ENCODE assay signal across 10 cellular contexts in genomic region chr11:82939456-82939855, GRCh38.
"Had no signal": no experiment of that assay in that cellular context is flagged by ENCODE, and none has a peak within 500 bp of the region (broad histone marks: within the 10 kb centered on the region; RNA-seq: fewer than 3 reads in every experiment).

No MANE protein-coding gene starts in this region.

- DNase-seq: GM23248, GOT3, H7, HFFc6, KBM-7 had no signal

- H3K4me3 Mint-ChIP-seq: HFFc6, IgD-negative memory B cell had no signal

- H3K27ac Mint-ChIP-seq: HFFc6 had no signal

- H3K4me3 ChIP-seq: GM23248, HAP-1 had no signal

- H3K27ac ChIP-seq: GM23248, HL-60 had no signal

- H3K27me3 Mint-ChIP-seq: IgD-negative memory B cell had no signal

- H3K9me3 ChIP-seq: HAP-1 had no signal

- H3K9me3 Mint-ChIP-seq: HFFc6 had no signal

- ATAC-seq: HCT116, HepG2 had no signal

- FAIRE-seq: HepG2 had no signal
